ENCODE assay signal across 1 cellular context in genomic region chr16:84324439-84325262, GRCh38.
TF ChIP-seq lines count a peak whose summit lies in the region.

No MANE protein-coding gene starts in this region.

TF ChIP-seq in HepG2, 621 proteins besides CTCF, POLR2A, EP300 and RAD21:
- TF ChIP-seq PLRG1 (conservative IDR thresholded peaks at IDR 0.05) (0 out of 2 replicates have a peak, but pooled peaks have one; percentile 56), MYNN (CRISPR knock-in tag; IDR thresholded peaks at IDR 0.05; ENCODE audit: low read depth) (no peak), ARNT (IDR thresholded peaks at IDR 0.05) (0 out of 2 replicates have a peak, but pooled peaks have one; percentile 58), FOXP1 (IDR thresholded peaks at IDR 0.05) (0 out of 2 replicates have a peak, but pooled peaks have one; percentile 13), FOXP1 (CRISPR knock-in tag; IDR thresholded peaks at IDR 0.05) (no peak)
